In genomic region chr5:179601871-179602625, GRCh38 we compare ENCODE assay signal across 1 cellular context.
TF ChIP-seq lines count a peak whose summit lies in the region.

No MANE protein-coding gene starts in this region.

TF ChIP-seq in SK-N-SH, 30 proteins besides CTCF, POLR2A, EP300 and RAD21 (continued from another document):
- no peak for TF ChIP-seq IRF3 (IDR thresholded peaks at IDR 0.05; ENCODE audit: low read depth, low read length)
